Comparison of ENCODE assay signal across 8 cellular contexts in genomic region chr10:71569775-71570588, GRCh38.
A peak's percentile ranks its signal among the peaks of the same experiment; 100 is the strongest.
DNase-seq lines count a peak whose midpoint lies in the region; ATAC-seq and TF ChIP-seq lines count a peak whose summit lies in the region.

No MANE protein-coding gene starts in this region.

- WGBS in gastroesophageal sphincter (ENCODE audit: low coverage in 1 of 2), 2 donors, result 39 to 51% methylated on average over 5 to 6 of the region's 6 CpGs
- WGBS in thyroid gland, 2 donors, result 51 to 56% methylated on average over 3 to 6 of the region's 6 CpGs

- H2AFZ ChIP-seq in HCT116 (ENCODE audit: low read depth, low read length, poor library complexity, severe bottlenecking) (no peak overlapping the region), osteoblast (ENCODE audit: low read length) (no peak overlapping the region)

- H3K4me3 ChIP-seq in BE2C (ENCODE audit: low read depth, low read length) (no peak overlapping the region), HCT116 (replicated peaks in 1 of 2; ENCODE audit: low read depth in 1 of 2, low read length in 2 of 2) (no peak overlapping the region), gastroesophageal sphincter (no peak overlapping the region), osteoblast (ENCODE audit: insufficient read depth, low read length) (no peak overlapping the region), thyroid gland (replicated peaks in 1 of 3) (no peak overlapping the region)

- intact Hi-C loops in HCT116 (cut with micrococcal nuclease) (loop anchor here (1.0 to 5.0 kb wide), 3 partner anchors 84 to 253 kb away; partner anchors contain the start of gene SLC29A3), thyroid gland (cut with DNase I) (loop anchor here (5.0 kb wide), 3 partner anchors 178 to 253 kb away; partner anchors contain the start of gene SLC29A3)

- H3K4me2 ChIP-seq in HCT116 (ENCODE audit: low read length), result no peak overlapping the region
- H3K4me2 ChIP-seq in osteoblast (ENCODE audit: insufficient read depth, low read length), result no peak overlapping the region

- no peak for TF ChIP-seq EP300 in gastroesophageal sphincter (IDR thresholded peaks at IDR 0.05)

- no peaks in the 10 kb centered on the region for H3K36me3 ChIP-seq in BE2C
- no peaks in the 10 kb centered on the region for H3K36me3 ChIP-seq in HCT116 (ENCODE audit: control insufficient read depth in 1 of 2, insufficient read depth in 2 of 2, low read length in 2 of 2)
- peaks cover 0 to 17% of the 10 kb centered on the region in 2 donors for H3K36me3 ChIP-seq in gastroesophageal sphincter
- no peaks in the 10 kb centered on the region for H3K36me3 ChIP-seq in osteoblast (ENCODE audit: insufficient read depth, low read length)
- no peaks in the 10 kb centered on the region for H3K36me3 ChIP-seq in thyroid gland

- DNase-seq in BE2C (peak; percentile 78), HCT116 (ENCODE audit: low read depth, low spot score) (peak; percentile 18), RPMI8226 (peak; percentile 60), osteoblast (ENCODE audit: insufficient read length, low spot score, missing footprints) (peak; percentile 95), thyroid gland (peak; percentile 70 to 78)
- peak; percentile 91 for DNase-seq in activated effector memory CD4-positive, alpha-beta T cell treated with anti-CD3 and anti-CD28 coated beads, Interleukin-2, amount 50 U/mL, for 16 hours

- H3K4me1 ChIP-seq in BE2C, result no peaks in the 10 kb centered on the region
- no peaks in the 10 kb centered on the region for H3K4me1 ChIP-seq in HCT116 (ENCODE audit: control insufficient read depth in 1 of 2, insufficient read depth in 2 of 2, low read length in 2 of 2)
- peaks cover 0 to 4% (median 0%) of the 10 kb centered on the region in 3 donors for H3K4me1 ChIP-seq in gastroesophageal sphincter
- H3K4me1 ChIP-seq in osteoblast (ENCODE audit: insufficient read depth, low read length), result no peaks in the 10 kb centered on the region
- H3K4me1 ChIP-seq in thyroid gland, result no peaks in the 10 kb centered on the region

- RAD21 ChIA-PET in HCT116 (lab: Charles Lee; ENCODE audit: low non-redundant PET in 1 of 2, low total read pairs in 2 of 2, uncharacterized antibody in 2 of 2, unreplicated experiment in 2 of 2), result interaction anchor here in 1 of 2 experiments (1.2 kb wide), 1 partner anchor 186 kb away, joined by 4 read pairs; no protein-coding TSS in a partner anchor

- no peak overlapping the region for H3K9ac ChIP-seq in HCT116 (ENCODE audit: low read length)

- TF ChIP-seq RAD21 in HCT116 (IDR thresholded peaks at IDR 0.05; ENCODE audit: low read depth), result peak; percentile 79

- POLR2A ChIA-PET in HCT116 (lab: Charles Lee), result no interaction called here

- TF ChIP-seq CTCF in BE2C (IDR thresholded peaks at IDR 0.05; ENCODE audit: low read depth, low read length), result peak; percentile 89
- peak; percentile 67 to 88 (median 83) for TF ChIP-seq CTCF in HCT116 (IDR thresholded peaks at IDR 0.05 in 2 of 3, conservative IDR thresholded peaks at IDR 0.05 in 1 of 3; ENCODE audit: borderline replicate concordance in 1 of 3, insufficient read depth in 1 of 3, low read depth in 2 of 3, low read length in 2 of 3)
- TF ChIP-seq CTCF in gastroesophageal sphincter (IDR thresholded peaks at IDR 0.05), result peak in 3 of 4 experiments; percentile 80 to 90 (median 88)
- TF ChIP-seq CTCF in osteoblast (IDR thresholded peaks at IDR 0.05; ENCODE audit: extremely low read depth, low read depth, low read length), result peak; percentile 79
- TF ChIP-seq CTCF in thyroid gland (IDR thresholded peaks at IDR 0.05), result peak; percentile 75 to 82 (median 78)

- H3K27ac ChIP-seq in HCT116 (ENCODE audit: low read depth, low read length) (no peak overlapping the region), gastroesophageal sphincter (no peak overlapping the region), osteoblast (ENCODE audit: low read depth, low read length) (no peak overlapping the region), thyroid gland (no peak overlapping the region)

- no peak for TF ChIP-seq POLR2A in HCT116 (IDR thresholded peaks at IDR 0.05; ENCODE audit: borderline replicate concordance, extremely low read depth, insufficient read depth, insufficient read length)
- TF ChIP-seq POLR2A in gastroesophageal sphincter (IDR thresholded peaks at IDR 0.05), result no peak
- TF ChIP-seq POLR2A in thyroid gland (IDR thresholded peaks at IDR 0.05), result no peak

- BruUV-seq in HCT116 (replicated peaks; lab: Mats Ljungman, UMichigan), result no TSS peak

- H3K27me3 ChIP-seq in BE2C (no peaks in the 10 kb centered on the region), HCT116 (ENCODE audit: insufficient read depth, low read length) (0 out of 2 replicates have a peak, but pooled peaks cover 3% of the 10 kb centered on the region), gastroesophageal sphincter (no peaks in the 10 kb centered on the region), osteoblast (ENCODE audit: insufficient read depth, low read length) (peaks cover 7% of the 10 kb centered on the region), thyroid gland (no peaks in the 10 kb centered on the region)

- CTCF ChIA-PET in HCT116 (lab: Charles Lee), result interaction anchor here (0.7 to 2.6 kb wide), 30 partner anchors 9 to 252 kb away, joined by 3 to 21 read pairs (median 4); partner anchors contain the start of gene SLC29A3

- H4K20me1 ChIP-seq in HCT116 (ENCODE audit: insufficient read depth) (no peaks in the 10 kb centered on the region), osteoblast (ENCODE audit: insufficient read depth, low read length) (peaks cover 3% of the 10 kb centered on the region)

- H3K9me3 ChIP-seq in BE2C (no peaks in the 10 kb centered on the region), HCT116 (ENCODE audit: control insufficient read depth in 1 of 2, insufficient read depth in 1 of 2, low read depth in 1 of 2, low read length in 2 of 2) (no peaks in the 10 kb centered on the region), gastroesophageal sphincter (no peaks in the 10 kb centered on the region), osteoblast (ENCODE audit: low read depth, low read length) (no peaks in the 10 kb centered on the region), thyroid gland (no peaks in the 10 kb centered on the region)

- ATAC-seq in HCT116 (peak; percentile 82), gastroesophageal sphincter (peak; percentile 52), HG02623 (IDR thresholded peaks at IDR 0.05; ENCODE audit: unreplicated experiment) (no peak)

- H3K79me2 ChIP-seq in HCT116 (ENCODE audit: insufficient read depth, low read length) (no peaks in the 10 kb centered on the region), osteoblast (ENCODE audit: insufficient read depth, low read length) (no peaks in the 10 kb centered on the region)

- no peaks in the 10 kb centered on the region for H3K9me2 ChIP-seq in HCT116 (ENCODE audit: insufficient read depth)

TF ChIP-seq in HCT116, 20 proteins besides CTCF, POLR2A, EP300 and RAD21:
- TF ChIP-seq, protein P1, sequence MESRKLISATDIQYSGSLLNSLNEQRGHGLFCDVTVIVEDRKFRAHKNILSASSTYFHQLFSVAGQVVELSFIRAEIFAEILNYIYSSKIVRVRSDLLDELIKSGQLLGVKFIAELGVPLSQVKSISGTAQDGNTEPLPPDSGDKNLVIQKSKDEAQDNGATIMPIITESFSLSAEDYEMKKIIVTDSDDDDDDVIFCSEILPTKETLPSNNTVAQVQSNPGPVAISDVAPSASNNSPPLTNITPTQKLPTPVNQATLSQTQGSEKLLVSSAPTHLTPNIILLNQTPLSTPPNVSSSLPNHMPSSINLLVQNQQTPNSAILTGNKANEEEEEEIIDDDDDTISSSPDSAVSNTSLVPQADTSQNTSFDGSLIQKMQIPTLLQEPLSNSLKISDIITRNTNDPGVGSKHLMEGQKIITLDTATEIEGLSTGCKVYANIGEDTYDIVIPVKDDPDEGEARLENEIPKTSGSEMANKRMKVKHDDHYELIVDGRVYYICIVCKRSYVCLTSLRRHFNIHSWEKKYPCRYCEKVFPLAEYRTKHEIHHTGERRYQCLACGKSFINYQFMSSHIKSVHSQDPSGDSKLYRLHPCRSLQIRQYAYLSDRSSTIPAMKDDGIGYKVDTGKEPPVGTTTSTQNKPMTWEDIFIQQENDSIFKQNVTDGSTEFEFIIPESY (IDR thresholded peaks at IDR 0.05; ENCODE audit: extremely low read depth, insufficient replicate concordance, low read length), result no peak

Comparison
In these comparisons a context has a peak if more than half of its experiments do, and no peak if none do; other contexts are left out.
1. DNase-seq: peak in every context shown above with its lines; median percentile 95 in osteoblast; 91 in activated effector memory CD4-positive, alpha-beta T cell treated with anti-CD3 and anti-CD28 coated beads, Interleukin-2, amount 50 U/mL, for 16 hours; 78 in BE2C; 74 in thyroid gland; 60 in RPMI8226; 18 in HCT116.